ENCODE assay signal across 23 cellular contexts in the genomic region with DNA sequence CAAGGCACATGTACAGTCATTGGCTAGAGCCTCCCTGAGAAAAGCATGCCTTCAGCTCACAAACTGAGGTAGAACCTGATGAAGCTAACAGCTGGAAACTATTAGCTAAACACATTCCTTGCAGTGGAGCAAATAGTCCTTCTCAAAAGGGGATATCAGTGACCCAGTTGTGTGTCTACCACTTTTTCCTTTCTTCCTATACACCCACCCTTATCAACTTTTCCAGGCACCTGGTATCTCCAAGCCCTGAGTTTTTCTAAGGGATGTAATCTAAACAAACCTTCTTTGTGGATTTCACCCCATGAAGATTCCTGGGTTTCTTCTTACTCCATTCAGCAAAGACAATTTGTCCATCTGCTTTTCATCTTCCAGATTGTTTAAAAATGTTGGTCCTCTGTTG. TPM values are rescaled to one million over a fixed set of nuclear protein-coding genes. Genes with fewer than 3 reads are reported as not detected.
"Had no signal": no experiment of that assay in that cellular context is flagged by ENCODE, and none has a peak within 500 bp of the region (broad histone marks: within the 10 kb centered on the region; RNA-seq: fewer than 3 reads in every experiment).

No MANE protein-coding gene starts in this region.

- DNase-seq: colonic mucosa; cortex of kidney; dermis blood vessel endothelial cell; dorsolateral prefrontal cortex; effector CD4-positive, alpha-beta T cell; effector CD8-positive, alpha-beta T cell; effector memory CD4-positive, alpha-beta T cell; effector memory CD8-positive, alpha-beta T cell; erythroblast; esophagus squamous epithelium; foreskin melanocyte; gastrocnemius medialis; glutamatergic neuron; head of caudate nucleus; heart left ventricle; heart right ventricle had no signal

- H3K9me3 Mint-ChIP-seq: dendritic cell treated with granulocyte-macrophage colony-stimulating factor and Interleukin-4, amounts not matched to agents 40 ng/mL and 50 ng/mL, for 4 days; effector memory CD8-positive, alpha-beta T cell had no signal

- H3K27ac Mint-ChIP-seq: dendritic cell treated with granulocyte-macrophage colony-stimulating factor and Interleukin-4, amounts not matched to agents 40 ng/mL and 50 ng/mL, for 4 days; effector memory CD8-positive, alpha-beta T cell had no signal

- H3K4me3 ChIP-seq: colonic mucosa, coronary artery, dorsolateral prefrontal cortex, esophagus muscularis mucosa, esophagus squamous epithelium, gastrocnemius medialis, gastroesophageal sphincter, heart left ventricle, heart right ventricle had no signal

- H3K4me3 Mint-ChIP-seq: dendritic cell treated with granulocyte-macrophage colony-stimulating factor and Interleukin-4, amounts not matched to agents 40 ng/mL and 50 ng/mL, for 4 days; effector memory CD8-positive, alpha-beta T cell had no signal

- ATAC-seq: effector memory CD8-positive, alpha-beta T cell; esophagus mucosa; gastrocnemius medialis; gastroesophageal sphincter; heart left ventricle; heart right ventricle had no signal

- H3K27me3 ChIP-seq: colonic mucosa, dorsolateral prefrontal cortex, esophagus squamous epithelium, gastrocnemius medialis had no signal

- H3K4me1 ChIP-seq: colonic mucosa, esophagus muscularis mucosa, esophagus squamous epithelium, foreskin keratinocyte, gastrocnemius medialis, gastroesophageal sphincter, heart left ventricle, heart right ventricle had no signal

- H3K27ac ChIP-seq: colonic mucosa, coronary artery, dorsolateral prefrontal cortex, epithelial cell of prostate, esophagus muscularis mucosa, esophagus squamous epithelium, foreskin keratinocyte, gastrocnemius medialis, gastroesophageal sphincter, heart left ventricle, heart right ventricle had no signal

- H3K9me3 ChIP-seq: colonic mucosa, esophagus muscularis mucosa, esophagus squamous epithelium, gastrocnemius medialis, gastroesophageal sphincter, heart left ventricle, heart right ventricle had no signal

- H3K36me3 ChIP-seq: colonic mucosa, esophagus muscularis mucosa, esophagus squamous epithelium, gastrocnemius medialis, gastroesophageal sphincter, heart left ventricle, heart right ventricle had no signal

RNA-seq across cellular contexts. Expression of a gene that starts 10.5 kb away (rescaled TPM):
- total RNA-seq: foreskin keratinocyte had no signal
- polyA plus RNA-seq: foreskin keratinocyte had no signal
